Comparison of ENCODE assay signal across 8 cellular contexts in the genomic region with DNA sequence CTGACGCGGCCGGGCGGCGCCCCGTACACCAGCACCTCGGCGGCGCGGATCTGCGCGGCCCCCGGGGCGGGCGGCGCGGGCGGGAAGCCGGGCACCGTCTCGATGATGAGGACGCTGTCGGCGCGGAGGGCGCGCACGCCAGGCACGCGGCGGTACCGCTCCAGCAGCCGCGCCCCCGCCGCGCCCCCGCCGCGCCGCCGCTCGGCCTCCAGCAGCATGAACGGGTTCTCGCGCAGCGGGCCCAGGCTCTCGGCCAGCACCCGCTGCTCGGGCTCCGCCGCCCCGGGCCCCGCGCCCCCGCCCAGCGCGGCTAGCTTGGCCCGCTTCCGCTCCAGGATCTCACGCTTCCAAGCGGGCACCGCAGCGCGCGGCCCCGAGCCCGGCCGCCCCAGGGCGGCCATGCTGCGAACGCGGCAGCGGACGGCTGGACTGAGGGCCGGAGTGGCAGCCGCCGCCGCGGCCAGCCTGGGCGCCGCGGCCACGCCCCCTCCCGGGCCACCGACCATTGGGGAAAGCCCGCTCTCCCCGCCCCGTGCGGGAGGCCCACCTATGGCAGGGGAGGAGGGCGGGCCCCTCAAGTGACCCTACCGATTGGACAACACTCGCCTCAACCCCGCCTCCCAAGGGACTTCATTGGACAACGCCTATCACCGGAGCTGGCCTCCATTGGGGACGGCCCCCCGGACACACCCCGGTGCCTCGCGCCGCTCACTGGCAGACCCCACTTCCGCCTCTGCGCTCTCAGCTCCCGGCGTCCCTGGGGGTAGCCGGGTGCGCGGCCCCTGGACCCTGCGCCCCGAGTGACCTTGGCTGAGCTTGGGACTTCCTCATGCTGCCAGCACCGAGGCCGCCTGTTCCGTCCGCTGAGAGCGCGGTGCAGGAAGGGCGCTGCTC. TPM values are rescaled to one million over a fixed set of nuclear protein-coding genes. Genes with fewer than 3 reads are reported as not detected.
DNase-seq lines count a peak whose midpoint lies in the region; ATAC-seq and TF ChIP-seq lines count a peak whose summit lies in the region.

Gene TPRN (minus strand): TSS at position 431 of the 894 bp plus-strand sequence. CDS start 30 bp downstream, at position 401.

- H3K9me3 Mint-ChIP-seq in activated naive CD8-positive, alpha-beta T cell treated with anti-CD3 and anti-CD28 coated beads, Interleukin-2, amount 50 U/mL, for 24 hours, result no peaks in the 10 kb centered on the region

- WGBS in transverse colon (ENCODE audit: low coverage in 1 of 2), 2 donors, result 2% methylated on average over 18 of the region's 118 CpGs; no CpG with 5 or more reads in 1 of the 2 donors

- peak within 1 kb of the TSS; percentile 69 for H3K4me2 ChIP-seq in parathyroid adenoma (ENCODE audit: low read length)

- peaks cover 22% of the 10 kb centered on the region for H3K79me2 ChIP-seq in parathyroid adenoma

- peak; percentile 88 for TF ChIP-seq POLR2A in transverse colon (IDR thresholded peaks at IDR 0.05)

- peak within 1 kb of the TSS; percentile 70 for H2AFZ ChIP-seq in parathyroid adenoma

- H3K27me3 Mint-ChIP-seq in activated naive CD8-positive, alpha-beta T cell treated with anti-CD3 and anti-CD28 coated beads, Interleukin-2, amount 50 U/mL, for 24 hours, result no peaks in the 10 kb centered on the region

- peaks cover 50% of the 10 kb centered on the region for H3K4me1 ChIP-seq in cardiac muscle cell (ENCODE audit: low read depth)
- H3K4me1 ChIP-seq in parathyroid adenoma, result peaks cover 4% of the 10 kb centered on the region
- peaks cover 34 to 80% (median 71%) of the 10 kb centered on the region in 4 donors for H3K4me1 ChIP-seq in transverse colon

- no peak for TF ChIP-seq EP300 in transverse colon (IDR thresholded peaks at IDR 0.05; ENCODE audit: low read depth)

- intact Hi-C loops in transverse colon (cut with DNase I; ENCODE audit: low total_unique reads), result no loop called here

- no peaks in the 10 kb centered on the region for H3K36me3 Mint-ChIP-seq in activated naive CD8-positive, alpha-beta T cell treated with anti-CD3 and anti-CD28 coated beads, Interleukin-2, amount 50 U/mL, for 24 hours (ENCODE audit: low read depth)

- H3K9me3 ChIP-seq in cardiac muscle cell (ENCODE audit: low read depth) (no peaks in the 10 kb centered on the region), parathyroid adenoma (ENCODE audit: control insufficient read depth, low read length) (no peaks in the 10 kb centered on the region), transverse colon (no peaks in the 10 kb centered on the region)

- in situ Hi-C loops in transverse colon (cut with MboI; ENCODE audit: low pct_ligation_motif_present in 1 of 4, low pct_unique_long_range_greater_than_20kb in 1 of 4, low sequenced_read_pairs in 3 of 4), result loop anchor here in 1 of 4 donors (25.0 kb wide), 1 partner anchor 88 kb away; the partner anchor contains the start of gene DPP7

- H3K4me1 Mint-ChIP-seq in activated naive CD8-positive, alpha-beta T cell treated with anti-CD3 and anti-CD28 coated beads, Interleukin-2, amount 50 U/mL, for 24 hours, result peaks cover 31% of the 10 kb centered on the region

- peak within 1 kb of the TSS; percentile 93 for H3K27ac ChIP-seq in cardiac muscle cell
- H3K27ac ChIP-seq in parathyroid adenoma, result peak within 1 kb of the TSS; percentile 47
- H3K27ac ChIP-seq in transverse colon, result peak within 1 kb of the TSS; percentile 89 to 92 (median 90)

- peak within 1 kb of the TSS; percentile 62 for H3K27ac Mint-ChIP-seq in activated naive CD8-positive, alpha-beta T cell treated with anti-CD3 and anti-CD28 coated beads, Interleukin-2, amount 50 U/mL, for 24 hours

- DNase-seq in GM12864 (ENCODE audit: low read depth) (peak; percentile 98), NCI-H1417 (lab: John Stamatoyannopoulos, UW) (peak; percentile 97 to 100 (median 100)), SW 1271 (lab: John Stamatoyannopoulos, UW) (peak; percentile 99), cardiac muscle cell (ENCODE audit: low read depth in 1 of 2, low spot score in 1 of 2) (peak; percentile 99 to 100), transverse colon (peak; percentile 100)
- DNase-seq in activated naive CD8-positive, alpha-beta T cell treated with anti-CD3 and anti-CD28 coated beads, Interleukin-2, amount 50 U/mL, for 24 hours, result peak; percentile 98

- H3K4me3 ChIP-seq in GM12864 (ENCODE audit: low read depth, low read length) (peak within 1 kb of the TSS; percentile 67), cardiac muscle cell (peak within 1 kb of the TSS; percentile 61), parathyroid adenoma (ENCODE audit: low read depth, low read length) (peak within 1 kb of the TSS; percentile 59), transverse colon (peak within 1 kb of the TSS; percentile 55 to 74 (median 67))

- ATAC-seq in HG02759 (IDR thresholded peaks at IDR 0.05; ENCODE audit: unreplicated experiment), result peak; percentile 89
- peak; percentile 98 for ATAC-seq in activated naive CD8-positive, alpha-beta T cell treated with anti-CD3 and anti-CD28 coated beads, Interleukin-2, amount 50 U/mL, for 24 hours

- no peak within 1 kb of the TSS for H3K9ac ChIP-seq in parathyroid adenoma

- TF ChIP-seq CTCF in GM12864 (IDR thresholded peaks at IDR 0.05; ENCODE audit: low read depth, low read length, missing control alignments) (no peak), cardiac muscle cell (IDR thresholded peaks at IDR 0.05; ENCODE audit: low read depth, low read length) (no peak), parathyroid adenoma (IDR thresholded peaks at IDR 0.05) (no peak), transverse colon (IDR thresholded peaks at IDR 0.05) (no peak)

- H3K4me3 Mint-ChIP-seq in activated naive CD8-positive, alpha-beta T cell treated with anti-CD3 and anti-CD28 coated beads, Interleukin-2, amount 50 U/mL, for 24 hours, result peak within 1 kb of the TSS; percentile 78

- no peaks in the 10 kb centered on the region for H3K27me3 ChIP-seq in cardiac muscle cell
- no peaks in the 10 kb centered on the region for H3K27me3 ChIP-seq in parathyroid adenoma (ENCODE audit: control insufficient read depth, insufficient read depth, low read length)
- no peaks in the 10 kb centered on the region for H3K27me3 ChIP-seq in transverse colon

- H3K36me3 ChIP-seq in cardiac muscle cell (no peaks in the 10 kb centered on the region), parathyroid adenoma (ENCODE audit: control insufficient read depth, insufficient read depth, low read length) (no peaks in the 10 kb centered on the region), transverse colon (no peaks in the 10 kb centered on the region)

RNA-seq across cellular contexts. Expression of gene TPRN, which starts in this region (rescaled TPM):
- total RNA-seq in cardiac muscle cell (26.4 and 31.2 TPM in 2 replicates), transverse colon (100 to 1,000 TPM in 2 of 4 donors, 10 to 100 TPM in 2; 76.2 to 228 (median 117) TPM)
- polyA plus RNA-seq in cardiac muscle cell, result 34.7 and 44.8 TPM in 2 replicates

Comparison
In these comparisons a context has a peak if more than half of its experiments do, and no peak if none do; other contexts are left out.
1. Peak in every context shown above with its lines: DNase-seq, ATAC-seq, H3K4me3 ChIP-seq and H3K27ac ChIP-seq.